1 cellular context compared by ENCODE assay signal in genomic region chr2:113854970-113855740, GRCh38.
TF ChIP-seq lines count a peak whose summit lies in the region.

No MANE protein-coding gene starts in this region.

TF ChIP-seq in GM12878, 131 proteins besides CTCF, POLR2A, EP300 and RAD21:
- TF ChIP-seq NR2F1 (conservative IDR thresholded peaks at IDR 0.05) (no peak), NR2C1 (IDR thresholded peaks at IDR 0.05) (no peak), MTA3 (IDR thresholded peaks at IDR 0.05; ENCODE audit: borderline replicate concordance, low read length) (no peak), GATAD2B (conservative IDR thresholded peaks at IDR 0.05; ENCODE audit: low read depth) (no peak), SMARCA5 (IDR thresholded peaks at IDR 0.05) (no peak), PAX8 (IDR thresholded peaks at IDR 0.05) (no peak), IKZF2 (IDR thresholded peaks at IDR 0.05) (no peak; a peak in 1 of 4 replicates), SRF (IDR thresholded peaks at IDR 0.05; ENCODE audit: low read depth in 2 of 2, low read length in 2 of 2) (peak in 1 of 2 experiments; percentile 28; a peak in 1 of 4 replicates), ASH2L (IDR thresholded peaks at IDR 0.05; ENCODE audit: borderline replicate concordance, low read depth) (no peak), BHLHE40 (IDR thresholded peaks at IDR 0.05; ENCODE audit: borderline replicate concordance in 1 of 2, low read depth in 2 of 2, low read length in 1 of 2) (peak in 1 of 2 experiments; percentile 43; a peak in 1 of 4 replicates), ZNF687 (IDR thresholded peaks at IDR 0.05) (peak; percentile 70)
